1 cellular context compared by ENCODE assay signal in genomic region chr6:136114661-136115060, GRCh38.
TF ChIP-seq lines count a peak whose summit lies in the region.

No MANE protein-coding gene starts in this region.

TF ChIP-seq in neural cell, 6 proteins besides CTCF, POLR2A, EP300 and RAD21 (continued from another document):
- TF ChIP-seq REST (IDR thresholded peaks at IDR 0.05; ENCODE audit: borderline replicate concordance) (no peak), MXI1 (conservative IDR thresholded peaks at IDR 0.05; ENCODE audit: poor library complexity, severe bottlenecking) (no peak), SMC3 (conservative IDR thresholded peaks at IDR 0.05; ENCODE audit: poor library complexity) (no peak), EZH2 (IDR thresholded peaks at IDR 0.05; ENCODE audit: borderline replicate concordance, insufficient read depth, low read length, poor library complexity, severe bottlenecking) (no peak), TAF1 (IDR thresholded peaks at IDR 0.05; ENCODE audit: low read depth) (no peak)
